In the genomic region with DNA sequence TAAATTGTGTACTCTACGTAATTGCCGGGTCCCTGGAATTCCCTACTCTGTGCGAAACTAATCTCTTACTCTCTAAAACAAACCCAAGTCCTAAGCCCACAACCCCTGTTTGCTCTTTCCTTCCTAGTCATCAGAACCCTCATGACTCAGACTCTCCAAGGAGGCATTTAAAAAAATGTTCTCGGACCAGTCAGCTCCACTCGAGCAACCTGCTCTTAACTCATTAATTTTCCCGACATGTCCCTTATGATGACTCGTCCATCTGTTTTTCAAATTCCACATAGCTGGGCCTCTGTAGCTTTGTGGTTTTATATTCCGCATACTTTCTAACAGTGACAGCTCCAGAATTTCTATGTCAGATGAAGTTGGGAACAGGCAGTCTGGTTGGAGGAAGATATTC, we compare ENCODE assay signal across 1 cellular context.
A peak's percentile ranks its signal among the peaks of the same experiment; 100 is the strongest.
TF ChIP-seq lines count a peak whose summit lies in the region.

No MANE protein-coding gene starts in this region.

TF ChIP-seq in HepG2, 621 proteins besides CTCF, POLR2A, EP300 and RAD21:
- TF ChIP-seq EZH2 (conservative IDR thresholded peaks at IDR 0.05; ENCODE audit: low read depth, low read length): peak; percentile 68; the same call in 1 of the 2 replicates
- no peak for TF ChIP-seq ZNF704 (CRISPR knock-in tag; IDR thresholded peaks at IDR 0.05; ENCODE audit: borderline replicate concordance)
